Comparison of ENCODE assay signal across 1 cellular context in the genomic region with DNA sequence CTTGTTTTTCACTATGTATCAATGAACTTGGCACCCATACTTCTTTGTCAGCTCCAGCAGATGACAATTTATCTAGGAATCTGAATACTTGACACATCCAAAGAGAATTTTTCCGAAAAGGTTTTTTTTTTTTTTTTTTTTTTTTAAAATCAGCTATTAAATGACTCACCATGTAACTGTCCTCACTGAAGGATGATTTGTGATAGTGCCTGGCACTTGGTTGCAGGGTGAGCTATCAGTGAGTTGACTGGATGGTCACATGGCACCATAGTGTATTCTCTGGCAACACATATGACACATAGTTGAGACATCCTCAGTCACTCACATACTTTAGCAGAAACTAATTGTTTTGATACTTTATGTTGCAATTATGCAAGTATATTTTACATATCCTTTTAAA.
TF ChIP-seq lines count a peak whose summit lies in the region.

No MANE protein-coding gene starts in this region.

TF ChIP-seq in A549, 52 proteins besides CTCF, POLR2A, EP300 and RAD21 (continued from another document):
- TF ChIP-seq, protein P1, sequence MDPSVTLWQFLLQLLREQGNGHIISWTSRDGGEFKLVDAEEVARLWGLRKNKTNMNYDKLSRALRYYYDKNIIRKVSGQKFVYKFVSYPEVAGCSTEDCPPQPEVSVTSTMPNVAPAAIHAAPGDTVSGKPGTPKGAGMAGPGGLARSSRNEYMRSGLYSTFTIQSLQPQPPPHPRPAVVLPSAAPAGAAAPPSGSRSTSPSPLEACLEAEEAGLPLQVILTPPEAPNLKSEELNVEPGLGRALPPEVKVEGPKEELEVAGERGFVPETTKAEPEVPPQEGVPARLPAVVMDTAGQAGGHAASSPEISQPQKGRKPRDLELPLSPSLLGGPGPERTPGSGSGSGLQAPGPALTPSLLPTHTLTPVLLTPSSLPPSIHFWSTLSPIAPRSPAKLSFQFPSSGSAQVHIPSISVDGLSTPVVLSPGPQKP (IDR thresholded peaks at IDR 0.05; ENCODE audit: low read depth, low read length) = no peak
- TF ChIP-seq RARB (CRISPR knock-in tag; IDR thresholded peaks at IDR 0.05) = no peak
